Comparison of ENCODE assay signal across 15 cellular contexts in the genomic region with DNA sequence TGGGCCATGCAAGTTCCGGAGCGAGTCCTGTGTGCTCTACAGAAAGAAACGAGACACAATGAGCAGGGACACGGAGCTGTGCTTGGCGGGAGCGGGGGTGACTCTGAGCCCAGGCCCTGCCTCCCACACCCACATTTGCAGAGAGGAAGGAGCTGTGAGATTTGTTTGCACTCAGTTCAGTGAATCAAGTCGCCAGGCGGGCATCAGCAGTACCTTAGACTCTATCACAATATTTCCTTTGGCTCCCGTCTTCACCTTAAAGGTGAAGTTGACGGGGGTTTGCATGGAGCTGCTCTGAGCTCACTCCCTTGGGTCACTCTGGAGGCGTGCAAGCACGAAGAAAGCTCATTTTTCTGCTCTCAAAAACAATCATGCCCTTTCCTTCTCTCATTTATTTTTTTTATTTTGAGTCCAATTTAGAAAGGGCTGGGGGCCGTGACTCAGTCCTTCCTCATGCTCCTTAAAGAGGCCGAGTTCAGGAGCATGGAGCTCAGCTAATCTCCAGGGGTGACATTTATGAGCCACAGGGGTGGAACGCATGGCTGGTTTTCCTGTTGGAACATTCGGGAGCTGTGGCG.
DNase-seq lines count a peak whose midpoint lies in the region; ATAC-seq, FAIRE-seq and TF ChIP-seq lines count a peak whose summit lies in the region.
"Had no signal": no experiment of that assay in that cellular context is flagged by ENCODE, and none has a peak within 500 bp of the region (broad histone marks: within the 10 kb centered on the region; RNA-seq: fewer than 3 reads in every experiment).

No MANE protein-coding gene starts in this region.

- POLR2A ChIA-PET in A549 (lab: Yijun Ruan, JAX), result no interaction called here
- POLR2A ChIA-PET in HEK293T (lab: Yijun Ruan, JAX), result no interaction called here

- no peaks in the 10 kb centered on the region for H3K79me2 ChIP-seq in trophoblast cell (ENCODE audit: control insufficient read depth, insufficient read depth, low read length, poor library complexity)

- no peak for TF ChIP-seq CTCF in A549 (IDR thresholded peaks at IDR 0.05)
- no peak for TF ChIP-seq CTCF in choroid plexus epithelial cell (conservative IDR thresholded peaks at IDR 0.05; ENCODE audit: low read depth, low read length)

- no peak; a peak in 3 of 6 replicates for ATAC-seq in A549

- peak overlapping the region; percentile 45 for H2BK12ac ChIP-seq in trophoblast cell (ENCODE audit: low read length)

- H4K91ac ChIP-seq in trophoblast cell (ENCODE audit: low read depth, low read length), result no peak overlapping the region

- H3K4me2 ChIP-seq in A549 (no peak overlapping the region), trophoblast cell (ENCODE audit: low read length) (no peak overlapping the region)

- H3K18ac ChIP-seq in trophoblast cell (ENCODE audit: low read length), result no peak overlapping the region

- H4K8ac ChIP-seq in trophoblast cell (ENCODE audit: low read depth, low read length), result no peak overlapping the region

- CTCF ChIA-PET in A549 (lab: Yijun Ruan, JAX) (interaction anchor here (0.7 to 1.6 kb wide), 7 partner anchors 9 to 730 kb away, joined by 3 to 7 read pairs (median 3); no protein-coding TSS in a partner anchor), HEK293T (lab: Yijun Ruan, JAX) (interaction anchor here (0.5 to 1.4 kb wide), 2 partner anchors 367 to 1201 kb away, joined by 3 to 4 read pairs; a partner anchor contains a TSS)

- H3K36me3 ChIP-seq in trophoblast cell (ENCODE audit: control insufficient read depth in 1 of 2, insufficient read depth in 2 of 2, low read length in 2 of 2), result no peaks in the 10 kb centered on the region

- H3K79me1 ChIP-seq in trophoblast cell (ENCODE audit: low read length), result no peaks in the 10 kb centered on the region

- H3K27me3 ChIP-seq in trophoblast cell (ENCODE audit: insufficient read depth, low read length), result no peaks in the 10 kb centered on the region

- TF ChIP-seq EP300 in A549 (IDR thresholded peaks at IDR 0.05), result no peak

- peaks cover 19% of the 10 kb centered on the region for H3K4me1 ChIP-seq in A549
- H3K4me1 ChIP-seq in trophoblast cell (ENCODE audit: control insufficient read depth in 1 of 2, insufficient read depth in 2 of 2, low read length in 2 of 2), result no peaks in the 10 kb centered on the region

- H3K4ac ChIP-seq in trophoblast cell (ENCODE audit: low read depth, low read length), result no peak overlapping the region

- H4K12ac ChIP-seq in trophoblast cell (ENCODE audit: low read depth, low read length), result no peak overlapping the region

- FAIRE-seq in A549 (lab: Jason Lieb, UNC), result no peak
- FAIRE-seq: G401.6, kidney had no signal

- H3K9me3 ChIP-seq in A549 (no peaks in the 10 kb centered on the region), trophoblast cell (ENCODE audit: insufficient read depth, low read depth, low read length) (peaks cover 4% of the 10 kb centered on the region)

- H2BK120ac ChIP-seq in trophoblast cell (ENCODE audit: insufficient read depth, low read length, poor library complexity), result no peak overlapping the region

- H3K23ac ChIP-seq in trophoblast cell (ENCODE audit: low read length), result no peak overlapping the region

- no peak overlapping the region for H3K14ac ChIP-seq in trophoblast cell (ENCODE audit: low read length)

- no peak for TF ChIP-seq POLR2A in A549 (IDR thresholded peaks at IDR 0.05; ENCODE audit: low read length)

- H2BK5ac ChIP-seq in trophoblast cell (ENCODE audit: low read depth, low read length, poor library complexity), result no peak overlapping the region

- no peak for TF ChIP-seq RAD21 in A549 (conservative IDR thresholded peaks at IDR 0.05 in 1 of 2, IDR thresholded peaks at IDR 0.05 in 1 of 2)

- no peak overlapping the region for H3K4me3 ChIP-seq in A549
- no peak overlapping the region for H3K4me3 ChIP-seq in choroid plexus epithelial cell (ENCODE audit: low read depth, low read length)
- no peak overlapping the region for H3K4me3 ChIP-seq in trophoblast cell (ENCODE audit: low read depth, low read length)

- H3K27ac ChIP-seq in A549 (peak overlapping the region; percentile 39 to 73; a peak in 5 of 6 replicates), trophoblast cell (ENCODE audit: low read depth, low read length) (no peak overlapping the region)

- no peak overlapping the region for H2AFZ ChIP-seq in trophoblast cell (ENCODE audit: insufficient read depth, low read length, poor library complexity)

- 84% methylated on average over 17 of the region's 17 CpGs for WGBS in A549 (ENCODE audit: missing lambda C conversion rate)
- no CpG with 5 or more reads among the region's 17 CpGs for WGBS in trophoblast cell (ENCODE audit: extremely low coverage, insufficient coverage, insufficient read length)

- DNase-seq in A549 (ENCODE audit: low read depth in 1 of 2, low spot score in 1 of 2) (no peak), M059J (ENCODE audit: low read depth) (peak; percentile 92), choroid plexus epithelial cell (ENCODE audit: low read depth) (peak; percentile 61), trophoblast cell (no peak), NCI-H526 treated with DMSO at 0.1 percent for 48 hours (lab: John Stamatoyannopoulos, UW) (no peak), HEK293T (ENCODE audit: extremely low spot score) (no peak), iPS-NIHi7 (ENCODE audit: extremely low spot score) (no peak), midbrain (lab: John Stamatoyannopoulos, UW) (no peak)
- DNase-seq: activated CD4-positive, alpha-beta T cell treated with anti-CD3 and anti-CD28 coated beads for 1 hour; activated naive CD4-positive, alpha-beta T cell treated with anti-CD3 and anti-CD28 coated beads, Interleukin-2, amount 10 ng/mL, durations not matched to agents 7 days and 5 days; NCI-H1930; NCI-H526; RPMI8226 had no signal

- H2AK5ac ChIP-seq in trophoblast cell (ENCODE audit: low read length), result no peak overlapping the region

- H3K9ac ChIP-seq in trophoblast cell (ENCODE audit: low read length), result no peak overlapping the region

TF ChIP-seq in A549, 52 proteins besides CTCF, POLR2A, EP300 and RAD21:
- TF ChIP-seq, protein P1, sequence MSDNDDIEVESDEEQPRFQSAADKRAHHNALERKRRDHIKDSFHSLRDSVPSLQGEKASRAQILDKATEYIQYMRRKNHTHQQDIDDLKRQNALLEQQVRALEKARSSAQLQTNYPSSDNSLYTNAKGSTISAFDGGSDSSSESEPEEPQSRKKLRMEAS (IDR thresholded peaks at IDR 0.05), result no peak
- TF ChIP-seq KDM1A (IDR thresholded peaks at IDR 0.05; ENCODE audit: low read depth) (no peak), PHF8 (IDR thresholded peaks at IDR 0.05; ENCODE audit: borderline replicate concordance, low read depth) (no peak), HDAC2 (IDR thresholded peaks at IDR 0.05) (no peak), NR3C1 (IDR thresholded peaks at IDR 0.05) (no peak), RNF2 (IDR thresholded peaks at IDR 0.05; ENCODE audit: borderline replicate concordance, low read depth) (no peak), SREBF2 (IDR thresholded peaks at IDR 0.05) (no peak), CBX2 (IDR thresholded peaks at IDR 0.05; ENCODE audit: borderline replicate concordance, low read depth) (no peak)
- TF ChIP-seq, protein P2, sequence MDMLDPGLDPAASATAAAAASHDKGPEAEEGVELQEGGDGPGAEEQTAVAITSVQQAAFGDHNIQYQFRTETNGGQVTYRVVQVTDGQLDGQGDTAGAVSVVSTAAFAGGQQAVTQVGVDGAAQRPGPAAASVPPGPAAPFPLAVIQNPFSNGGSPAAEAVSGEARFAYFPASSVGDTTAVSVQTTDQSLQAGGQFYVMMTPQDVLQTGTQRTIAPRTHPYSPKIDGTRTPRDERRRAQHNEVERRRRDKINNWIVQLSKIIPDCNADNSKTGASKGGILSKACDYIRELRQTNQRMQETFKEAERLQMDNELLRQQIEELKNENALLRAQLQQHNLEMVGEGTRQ (IDR thresholded peaks at IDR 0.05), result no peak
- TF ChIP-seq, protein P3, sequence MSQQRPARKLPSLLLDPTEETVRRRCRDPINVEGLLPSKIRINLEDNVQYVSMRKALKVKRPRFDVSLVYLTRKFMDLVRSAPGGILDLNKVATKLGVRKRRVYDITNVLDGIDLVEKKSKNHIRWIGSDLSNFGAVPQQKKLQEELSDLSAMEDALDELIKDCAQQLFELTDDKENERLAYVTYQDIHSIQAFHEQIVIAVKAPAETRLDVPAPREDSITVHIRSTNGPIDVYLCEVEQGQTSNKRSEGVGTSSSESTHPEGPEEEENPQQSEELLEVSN (IDR thresholded peaks at IDR 0.05; ENCODE audit: borderline replicate concordance, low read depth), result no peak

TF ChIP-seq in HEK293T, 16 proteins besides CTCF, POLR2A, EP300 and RAD21:
- TF ChIP-seq ELF4 (IDR thresholded peaks at IDR 0.05) (no peak), L3MBTL2 (conservative IDR thresholded peaks at IDR 0.05) (no peak), ARNT (IDR thresholded peaks at IDR 0.05) (no peak), CTBP1 (IDR thresholded peaks at IDR 0.05; ENCODE audit: borderline replicate concordance) (no peak), FOXA1 (IDR thresholded peaks at IDR 0.05) (no peak), LEF1 (IDR thresholded peaks at IDR 0.05; ENCODE audit: borderline replicate concordance) (no peak), FOXM1 (IDR thresholded peaks at IDR 0.05; ENCODE audit: borderline replicate concordance) (no peak), NFRKB (IDR thresholded peaks at IDR 0.05) (no peak), TARDBP (IDR thresholded peaks at IDR 0.05) (no peak), ZNF384 (IDR thresholded peaks at IDR 0.05) (no peak), SUZ12 (IDR thresholded peaks at IDR 0.05) (no peak), BHLHE40 (IDR thresholded peaks at IDR 0.05; ENCODE audit: borderline replicate concordance) (no peak), SP1 (IDR thresholded peaks at IDR 0.05) (no peak), HDGF (IDR thresholded peaks at IDR 0.05; ENCODE audit: borderline replicate concordance) (no peak), FOXK2 (IDR thresholded peaks at IDR 0.05) (no peak)
- TF ChIP-seq, protein P4, sequence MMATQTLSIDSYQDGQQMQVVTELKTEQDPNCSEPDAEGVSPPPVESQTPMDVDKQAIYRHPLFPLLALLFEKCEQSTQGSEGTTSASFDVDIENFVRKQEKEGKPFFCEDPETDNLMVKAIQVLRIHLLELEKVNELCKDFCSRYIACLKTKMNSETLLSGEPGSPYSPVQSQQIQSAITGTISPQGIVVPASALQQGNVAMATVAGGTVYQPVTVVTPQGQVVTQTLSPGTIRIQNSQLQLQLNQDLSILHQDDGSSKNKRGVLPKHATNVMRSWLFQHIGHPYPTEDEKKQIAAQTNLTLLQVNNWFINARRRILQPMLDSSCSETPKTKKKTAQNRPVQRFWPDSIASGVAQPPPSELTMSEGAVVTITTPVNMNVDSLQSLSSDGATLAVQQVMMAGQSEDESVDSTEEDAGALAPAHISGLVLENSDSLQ (IDR thresholded peaks at IDR 0.05), result no peak
TF ChIP-seq in HEK293T: peak in this region for 0.

Comparison
In these comparisons a context has a peak if more than half of its experiments do, and no peak if none do; other contexts are left out.
1. DNase-seq: peak in M059J (single experiment) and choroid plexus epithelial cell (single experiment); none in A549 (0 of 2), trophoblast cell (0 of 2), NCI-H526 treated with DMSO at 0.1 percent for 48 hours (single experiment), HEK293T (single experiment), iPS-NIHi7 (single experiment) and midbrain (single experiment).